Comparison of ENCODE assay signal across 9 cellular contexts in genomic region chr7:97751566-97751965, GRCh38. TPM values are rescaled to one million over a fixed set of nuclear protein-coding genes. Genes with fewer than 3 reads are reported as not detected.
"Had no signal": no experiment of that assay in that cellular context is flagged by ENCODE, and none has a peak within 500 bp of the region (broad histone marks: within the 10 kb centered on the region; RNA-seq: fewer than 3 reads in every experiment).

No MANE protein-coding gene starts in this region.

- H3K4me3 Mint-ChIP-seq: HFFc6, IgD-negative memory B cell had no signal

- H3K27ac Mint-ChIP-seq: HFFc6, IgD-negative memory B cell had no signal

- H3K27ac ChIP-seq: GM23248, HL-60 had no signal

- H3K27me3 Mint-ChIP-seq: IgD-negative memory B cell had no signal

- DNase-seq: GM23248, GOT3, H7, HFFc6 had no signal

RNA-seq across cellular contexts. Expression of gene TAC1, which starts 19.7 kb away (rescaled TPM):
- total RNA-seq: GM23248, HepG2, HFFc6, HT1080, K562 had no signal
